In the genomic region with DNA sequence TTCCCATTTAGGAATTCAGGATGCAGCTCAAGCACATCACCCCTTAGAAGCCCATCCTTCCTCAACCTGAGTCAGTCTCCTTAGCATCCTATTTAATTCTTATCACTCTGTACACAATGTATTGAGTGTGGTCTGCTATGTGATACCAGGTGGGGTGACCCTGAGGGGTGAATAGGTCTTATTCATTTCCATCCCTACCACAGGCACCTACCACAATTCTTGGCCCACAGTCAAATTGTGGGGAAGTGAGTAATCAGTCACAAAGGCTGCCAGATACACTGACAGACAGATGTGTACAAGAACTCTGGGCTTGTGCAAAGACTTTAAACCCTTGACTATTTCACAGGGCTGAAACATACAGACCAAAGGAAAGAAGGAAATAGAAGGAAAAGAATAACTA, we compare ENCODE assay signal across 8 cellular contexts.
DNase-seq lines count a peak whose midpoint lies in the region; ATAC-seq and TF ChIP-seq lines count a peak whose summit lies in the region.

No MANE protein-coding gene starts in this region.

- CTCF ChIA-PET in T-cell (lab: Charles Lee): interaction anchor here in 1 of 2 donors (0.6 kb wide), 1 partner anchor 49 kb away, joined by 3 read pairs; no protein-coding TSS in a partner anchor

- peak; percentile 90 for ATAC-seq in GM19452 (IDR thresholded peaks at IDR 0.05; ENCODE audit: unreplicated experiment)
- no peak for ATAC-seq in GM21529 (IDR thresholded peaks at IDR 0.05; ENCODE audit: unreplicated experiment)
- no peak for ATAC-seq in T-cell (replicated peaks in 1 of 4)

- H3K27me3 Mint-ChIP-seq in progenitor cell of endocrine pancreas (no peaks in the 10 kb centered on the region), T-cell (peaks cover 0 to 2% of the 10 kb centered on the region in 2 donors)

- H3K9me3 ChIP-seq in MG63: no peaks in the 10 kb centered on the region

- H3K36me3 Mint-ChIP-seq in progenitor cell of endocrine pancreas (ENCODE audit: insufficient read depth): peaks cover 14% of the 10 kb centered on the region
- H3K36me3 Mint-ChIP-seq in T-cell: no peaks in the 10 kb centered on the region

- peaks cover 18% of the 10 kb centered on the region for H3K4me1 Mint-ChIP-seq in progenitor cell of endocrine pancreas (ENCODE audit: low read depth)
- peaks cover 0 to 16% (median 15%) of the 10 kb centered on the region in 3 donors for H3K4me1 Mint-ChIP-seq in T-cell

- DNase-seq in AG10803 (ENCODE audit: low read depth): peak; percentile 68
- peak; percentile 33 for DNase-seq in MG63
- DNase-seq in epithelial cell of prostate (ENCODE audit: low read depth, low spot score): peak; percentile 64
- DNase-seq in progenitor cell of endocrine pancreas (ENCODE audit: low spot score, unreplicated experiment): no peak
- DNase-seq in effector CD8-positive, alpha-beta T cell (lab: John Stamatoyannopoulos, UW): no peak
- DNase-seq in T-cell: no peak

- no peak overlapping the region for H3K27ac Mint-ChIP-seq in progenitor cell of endocrine pancreas
- H3K27ac Mint-ChIP-seq in T-cell: no peak overlapping the region

- H3K9me3 Mint-ChIP-seq in progenitor cell of endocrine pancreas (ENCODE audit: low read depth): peaks cover 3% of the 10 kb centered on the region
- no peaks in the 10 kb centered on the region for H3K9me3 Mint-ChIP-seq in T-cell

- POLR2A ChIA-PET in T-cell (lab: Charles Lee): no interaction called here

- no peak overlapping the region for H3K4me3 Mint-ChIP-seq in progenitor cell of endocrine pancreas (ENCODE audit: low read depth)
- H3K4me3 Mint-ChIP-seq in T-cell: no peak overlapping the region

- H3K36me3 ChIP-seq in MG63: no peaks in the 10 kb centered on the region

- H3K27me3 ChIP-seq in MG63: no peaks in the 10 kb centered on the region

- TF ChIP-seq CTCF in AG10803 (conservative IDR thresholded peaks at IDR 0.05; ENCODE audit: low read length) (no peak), progenitor cell of endocrine pancreas (IDR thresholded peaks at IDR 0.05; ENCODE audit: unreplicated experiment) (no peak)

- H3K4me3 ChIP-seq in AG10803 (ENCODE audit: low read length) (no peak overlapping the region), MG63 (no peak overlapping the region)

- peak overlapping the region; percentile 14 for H3K27ac ChIP-seq in epithelial cell of prostate

Comparison
In these comparisons a context has a peak if more than half of its experiments do, and no peak if none do; other contexts are left out.
1. DNase-seq: peak in AG10803 (single experiment), MG63 (single experiment) and epithelial cell of prostate (single experiment); none in progenitor cell of endocrine pancreas (single experiment), effector CD8-positive, alpha-beta T cell (single experiment) and T-cell (0 of 34).